Comparison of ENCODE assay signal across 23 cellular contexts in the genomic region with DNA sequence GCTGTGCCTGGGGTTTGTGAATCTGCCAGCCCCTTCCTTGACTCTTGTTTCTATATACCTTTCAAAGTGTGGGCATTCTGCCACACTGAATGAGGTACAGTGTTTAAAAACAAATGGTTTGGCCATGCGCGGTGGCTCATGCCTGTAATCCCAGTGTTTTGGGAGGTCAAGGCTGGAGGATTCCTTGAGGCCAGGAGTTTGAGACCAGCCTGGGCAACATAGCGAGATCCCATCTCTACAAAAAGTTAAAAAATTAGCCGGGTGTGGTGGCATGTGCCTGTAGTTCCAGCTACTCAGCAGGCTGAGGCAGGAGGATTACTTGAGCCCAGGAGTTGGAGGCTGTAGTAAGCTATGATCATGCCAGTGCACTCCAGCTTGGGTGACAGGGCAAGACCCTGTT. TPM values are rescaled to one million over a fixed set of nuclear protein-coding genes. Genes with fewer than 3 reads are reported as not detected.
DNase-seq lines count a peak whose midpoint lies in the region; ATAC-seq and TF ChIP-seq lines count a peak whose summit lies in the region.
"Had no signal": no experiment of that assay in that cellular context is flagged by ENCODE, and none has a peak within 500 bp of the region (broad histone marks: within the 10 kb centered on the region; RNA-seq: fewer than 3 reads in every experiment).

No MANE protein-coding gene starts in this region.

- H3K9me3 Mint-ChIP-seq in endodermal cell = no peaks in the 10 kb centered on the region
- H3K9me3 Mint-ChIP-seq: brain; CD8-positive, alpha-beta memory T cell; HFFc6 had no signal

- H3K9me3 ChIP-seq in MG63 = no peaks in the 10 kb centered on the region
- H3K9me3 ChIP-seq in adipocyte (ENCODE audit: control insufficient read depth, low read length) = no peaks in the 10 kb centered on the region
- no peaks in the 10 kb centered on the region for H3K9me3 ChIP-seq in hepatocyte (ENCODE audit: low read depth)
- no peaks in the 10 kb centered on the region for H3K9me3 ChIP-seq in stomach
- no peaks in the 10 kb centered on the region for H3K9me3 ChIP-seq in endodermal cell (ENCODE audit: control insufficient read depth, low read length)
- H3K9me3 ChIP-seq: colonic mucosa, heart right ventricle, left lung had no signal

- no peak overlapping the region for H3K4me3 Mint-ChIP-seq in endodermal cell
- H3K4me3 Mint-ChIP-seq: HFFc6 had no signal

- TF ChIP-seq POLR2A in stomach (IDR thresholded peaks at IDR 0.05) = no peak

- H3K27me3 ChIP-seq in MG63 = no peaks in the 10 kb centered on the region
- H3K27me3 ChIP-seq in adipocyte (replicated peaks; ENCODE audit: control insufficient read depth, insufficient read depth, low read length) = no peaks in the 10 kb centered on the region
- H3K27me3 ChIP-seq in hepatocyte = no peaks in the 10 kb centered on the region
- peaks cover 0 to 6% (median 0%) of the 10 kb centered on the region in 3 donors for H3K27me3 ChIP-seq in stomach
- no peaks in the 10 kb centered on the region for H3K27me3 ChIP-seq in endodermal cell (ENCODE audit: control insufficient read depth, insufficient read depth, low read length, poor library complexity, severe bottlenecking)
- H3K27me3 ChIP-seq: colonic mucosa, left lung had no signal

- H4K20me1 ChIP-seq in hepatocyte (ENCODE audit: insufficient read depth, poor library complexity, severe bottlenecking) = no peaks in the 10 kb centered on the region

- no peak overlapping the region for H3K4me2 ChIP-seq in hepatocyte

- ATAC-seq in HG03108 (IDR thresholded peaks at IDR 0.05; ENCODE audit: unreplicated experiment) = no peak
- ATAC-seq: heart right ventricle, left lung had no signal

- TF ChIP-seq EP300 in stomach (IDR thresholded peaks at IDR 0.05) = no peak

- H3K27ac Mint-ChIP-seq in endodermal cell = no peak overlapping the region

- H3K36me3 Mint-ChIP-seq in endodermal cell (ENCODE audit: low read depth) = peaks cover 20% of the 10 kb centered on the region
- H3K36me3 Mint-ChIP-seq: brain; CD8-positive, alpha-beta memory T cell had no signal

- H3K27me3 Mint-ChIP-seq in endodermal cell (ENCODE audit: insufficient read depth) = no peaks in the 10 kb centered on the region

- peak overlapping the region; percentile 3; the same call in 1 of the 2 replicates for H3K4me3 ChIP-seq in MG63
- peak overlapping the region; percentile 20 for H3K4me3 ChIP-seq in adipocyte (ENCODE audit: low read length)
- no peak overlapping the region for H3K4me3 ChIP-seq in hepatocyte
- no peak overlapping the region for H3K4me3 ChIP-seq in stomach
- H3K4me3 ChIP-seq in endodermal cell (ENCODE audit: low read length) = no peak overlapping the region
- H3K4me3 ChIP-seq: colonic mucosa, heart right ventricle, left lung had no signal

- WGBS in hepatocyte (ENCODE audit: low lambda C conversion rate, missing lambda C conversion rate) = 92% methylated on average over 4 of the region's 4 CpGs
- 89 to 98% (median 92%) methylated on average over 4 of the region's 4 CpGs for WGBS in stomach, 5 donors
- WGBS in endodermal cell (ENCODE audit: insufficient coverage in 1 of 2, insufficient read length in 1 of 2), 2 experiments = 91 to 94% methylated on average over 4 of the region's 4 CpGs

- H3K36me3 ChIP-seq in MG63 = peaks cover 68% of the 10 kb centered on the region
- H3K36me3 ChIP-seq in adipocyte (ENCODE audit: control insufficient read depth, insufficient read depth, low read length, severe bottlenecking) = no peaks in the 10 kb centered on the region
- no peaks in the 10 kb centered on the region for H3K36me3 ChIP-seq in hepatocyte (replicated peaks; ENCODE audit: insufficient read depth, low read depth)
- no peaks in the 10 kb centered on the region for H3K36me3 ChIP-seq in stomach
- H3K36me3 ChIP-seq in endodermal cell (ENCODE audit: control insufficient read depth, insufficient read depth, low read length) = peaks cover 10% of the 10 kb centered on the region
- H3K36me3 ChIP-seq: colonic mucosa, heart right ventricle, left lung had no signal

- H3K9ac ChIP-seq in adipocyte (ENCODE audit: low read length) = peak overlapping the region; percentile 41
- H3K9ac ChIP-seq in endodermal cell (ENCODE audit: extremely low read depth, low read length, poor library complexity, severe bottlenecking) = no peak overlapping the region

- peaks cover 41% of the 10 kb centered on the region for H3K4me1 ChIP-seq in adipocyte (ENCODE audit: control insufficient read depth, insufficient read depth, low read length)
- H3K4me1 ChIP-seq in hepatocyte (ENCODE audit: insufficient read depth) = peaks cover 3% of the 10 kb centered on the region
- H3K4me1 ChIP-seq in stomach = peaks cover 3 to 34% (median 11%) of the 10 kb centered on the region in 4 donors
- H3K4me1 ChIP-seq in endodermal cell (ENCODE audit: control insufficient read depth, insufficient read depth, low read length) = no peaks in the 10 kb centered on the region
- H3K4me1 ChIP-seq: colonic mucosa had no signal

- peak overlapping the region; percentile 28 for H3K27ac ChIP-seq in hepatocyte
- H3K27ac ChIP-seq in stomach = peak overlapping the region in 3 of 5 donors; percentile 37 to 82 (median 77)
- no peak overlapping the region for H3K27ac ChIP-seq in endodermal cell (ENCODE audit: low read depth, low read length)
- H3K27ac ChIP-seq: colonic mucosa, heart right ventricle, left lung had no signal

- TF ChIP-seq CTCF in hepatocyte (IDR thresholded peaks at IDR 0.05; ENCODE audit: poor library complexity) (no peak), stomach (IDR thresholded peaks at IDR 0.05) (no peak), endodermal cell (conservative IDR thresholded peaks at IDR 0.05) (no peak)

- no peak overlapping the region for H2AFZ ChIP-seq in hepatocyte

- peak; percentile 71 for DNase-seq in MG63
- no peak for DNase-seq in adipocyte (ENCODE audit: low read depth)
- DNase-seq in hepatocyte (ENCODE audit: low spot score) = no peak
- DNase-seq in stomach = no peak
- no peak for DNase-seq in endodermal cell
- no peak for DNase-seq in NCI-H146 (lab: John Stamatoyannopoulos, UW)
- DNase-seq: activated CD4-positive, alpha-beta T cell treated with anti-CD3 and anti-CD28 coated beads, Interleukin-2, amount 50 U/mL, for 48 hours; activated CD4-positive, CD25-positive, alpha-beta regulatory T cell; activated effector memory CD4-positive, alpha-beta T cell treated with Interleukin-2 at 50 U/mL for 16 hours; CD8-positive, alpha-beta memory T cell; colonic mucosa; DMS53; GF-D8; heart right ventricle; HFFc6; Kasumi-1; left lung; NCI-H1417; NCI-H510A; stimulated activated CD4-positive, alpha-beta T cell treated with anti-CD3 and anti-CD28 coated beads, Interleukin-4, amount 100 ng/mL, for 1 hour; stimulated activated naive CD4-positive, alpha-beta T cell had no signal

- intact Hi-C loops in stomach (cut with DNase I; ENCODE audit: low total_unique reads) = no loop called here

- H3K9me2 ChIP-seq in hepatocyte (replicated peaks; ENCODE audit: insufficient read depth) = no peaks in the 10 kb centered on the region

- H3K79me2 ChIP-seq in hepatocyte = peaks cover 96% of the 10 kb centered on the region

- H3K4me1 Mint-ChIP-seq in endodermal cell = peaks cover 15% of the 10 kb centered on the region

RNA-seq across cellular contexts. Expression of gene FAM83D, which starts 5.8 kb away (rescaled TPM):
- 71.5 and 73.9 TPM in 2 replicates for total RNA-seq in MG63 (2014; rRNA removed; shearing (Covaris generic); ENCODE audit: low replicate concordance)
- total RNA-seq in hepatocyte (5.0 and 5.4 TPM in 2 replicates), stomach (100 to 1,000 TPM in 2 of 5 donors, 10 to 100 TPM in 2, 1 to 10 TPM in 1; 2.0 to 289 (median 36.4) TPM), endodermal cell (10 to 100 TPM; 34.8 to 39.9 TPM)
- polyA plus RNA-seq in hepatocyte (5.2 and 6.3 TPM in 2 replicates), stomach (10 to 100 TPM in 1 of 3 donors, 1 to 10 TPM in 2; 2.3 to 22.9 (median 3.1) TPM)
- 40.6 TPM for polyA plus RNA-seq in endodermal cell (2013, experiment 1 of 2)
- polyA plus RNA-seq in endodermal cell (2013, experiment 2 of 2) = 37.0 TPM

RNA-seq across cellular contexts. Expression of gene DHX35, which starts 30.2 kb away (rescaled TPM):
- total RNA-seq in MG63 (2014; rRNA removed; shearing (Covaris generic); ENCODE audit: low replicate concordance) = 17.9 and 18.9 TPM in 2 replicates
- total RNA-seq in hepatocyte (8.6 and 10.6 TPM in 2 replicates), stomach (10 to 100 TPM in 4 of 5 donors, 1 to 10 TPM in 1; 5.8 to 33.8 (median 19.1) TPM), endodermal cell (10 to 100 TPM; 12.2 to 16.1 TPM)
- polyA plus RNA-seq in hepatocyte (4.4 and 6.7 TPM in 2 replicates), stomach (1 to 10 TPM; 4.7 to 6.5 (median 6.0) TPM)
- 18.9 TPM for polyA plus RNA-seq in endodermal cell (2013, experiment 1 of 2)
- polyA plus RNA-seq in endodermal cell (2013, experiment 2 of 2) = 16.1 TPM

Comparison
In these comparisons a context has a peak if more than half of its experiments do, and no peak if none do; other contexts are left out.
1. H3K4me3 ChIP-seq: peak in MG63 (single experiment) and adipocyte (single experiment); none in hepatocyte (single experiment), stomach (0 of 4) and endodermal cell (single experiment).